Comparison of ENCODE assay signal across 1 cellular context in the genomic region with DNA sequence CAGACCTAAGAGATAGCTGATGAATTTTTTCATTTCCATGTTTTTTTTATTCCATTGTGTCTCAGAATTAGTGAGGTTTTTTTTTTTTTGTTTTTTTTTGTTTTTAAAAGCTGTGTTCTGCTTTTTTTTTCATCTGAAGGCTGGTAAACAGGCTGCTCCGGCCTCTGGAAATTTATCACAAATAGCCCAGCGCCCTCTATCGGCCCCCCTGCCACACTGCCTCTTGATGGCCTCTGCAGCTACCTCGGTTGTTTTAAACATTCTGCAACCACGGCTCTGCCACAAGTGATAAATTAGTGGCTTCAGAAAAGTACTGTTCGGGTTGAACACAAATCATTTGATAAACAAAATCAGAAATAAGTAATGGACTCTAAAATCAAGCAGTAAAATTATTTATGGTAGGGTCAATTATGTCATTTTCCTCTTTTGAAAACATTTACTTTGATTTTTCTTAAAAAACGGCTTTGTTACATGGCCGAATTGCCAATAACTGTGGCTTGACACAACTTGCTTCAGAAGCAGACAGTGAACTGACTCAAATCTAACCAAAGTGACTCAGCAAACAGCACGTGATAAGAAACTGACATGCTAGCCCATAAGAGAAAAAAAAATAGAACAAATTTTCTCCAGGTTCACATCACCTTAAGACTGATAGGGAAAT.
A peak's percentile ranks its signal among the peaks of the same experiment; 100 is the strongest.
TF ChIP-seq lines count a peak whose summit lies in the region.

No MANE protein-coding gene starts in this region.

TF ChIP-seq in GM12878, 131 proteins besides CTCF, POLR2A, EP300 and RAD21 (continued from another document):
- peak; percentile 19; the same call in 1 of the 2 replicates for TF ChIP-seq BCL11A (IDR thresholded peaks at IDR 0.05; ENCODE audit: low read depth, low read length)
